ENCODE assay signal across 9 cellular contexts in the genomic region with DNA sequence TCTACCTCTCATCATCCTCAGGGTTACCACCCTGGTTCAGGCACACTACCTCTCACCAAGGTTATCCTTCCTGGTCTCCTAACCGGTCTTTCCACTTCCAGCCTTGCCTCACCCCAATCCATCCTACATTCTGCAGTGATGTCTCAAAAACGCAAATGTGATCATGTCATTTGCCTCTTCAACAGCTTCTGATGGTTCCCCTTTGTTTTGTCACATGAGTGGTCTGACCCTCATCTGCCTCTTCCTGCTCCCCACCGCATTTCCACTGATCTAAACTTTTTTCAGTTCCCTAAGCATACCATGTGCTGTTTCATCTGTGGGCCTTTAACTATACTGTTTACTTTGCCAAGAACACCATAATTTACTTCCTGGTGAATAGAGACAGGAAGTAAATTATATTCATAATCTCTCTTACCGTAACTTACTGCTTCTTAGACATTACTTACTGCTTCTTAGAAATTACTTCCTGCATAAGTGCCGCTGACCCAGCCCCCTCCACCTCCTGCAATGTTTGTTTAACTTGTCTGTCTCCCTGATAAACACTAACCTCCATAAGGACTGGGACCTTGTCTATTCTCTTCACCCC. TPM values are rescaled to one million over a fixed set of nuclear protein-coding genes. Genes with fewer than 3 reads are reported as not detected.
DNase-seq lines count a peak whose midpoint lies in the region; ATAC-seq, FAIRE-seq and TF ChIP-seq lines count a peak whose summit lies in the region.
"Had no signal": no experiment of that assay in that cellular context is flagged by ENCODE, and none has a peak within 500 bp of the region (broad histone marks: within the 10 kb centered on the region; RNA-seq: fewer than 3 reads in every experiment).

No MANE protein-coding gene starts in this region.

- H2AFZ ChIP-seq in GM12878 (ENCODE audit: control insufficient read depth, low read depth, low read length): peak overlapping the region; percentile 65

- no peak overlapping the region for H3K27ac Mint-ChIP-seq in nephron progenitor cell

- 61% methylated on average over 5 of the region's 5 CpGs for WGBS in A549 (ENCODE audit: missing lambda C conversion rate)
- 11% methylated on average over 5 of the region's 5 CpGs for WGBS in GM12878 (ENCODE audit: insufficient coverage, insufficient replicate concordance, low lambda C conversion rate, missing lambda C conversion rate)
- WGBS in spleen, 5 donors: 23 to 34% (median 26%) methylated on average over 5 of the region's 5 CpGs

- FAIRE-seq in A549 (lab: Jason Lieb, UNC) (no peak), GM12878 (lab: Jason Lieb, UNC) (peak; percentile 35)

- POLR2A ChIA-PET in A549 (lab: Yijun Ruan, JAX) (no interaction called here), GM12878 (lab: Charles Lee) (interaction anchor here (0.5 kb wide), 1 partner anchor 77 kb away, joined by 3 read pairs; no protein-coding TSS in a partner anchor)

- no peak overlapping the region for H3K9ac ChIP-seq in GM12878 (ENCODE audit: control insufficient read depth, insufficient read depth, low read length)

- H3K9me3 Mint-ChIP-seq in nephron progenitor cell: no peaks in the 10 kb centered on the region

- H3K36me3 ChIP-seq in GM12878 (ENCODE audit: control insufficient read depth in 2 of 2, insufficient read depth in 2 of 2, low read length in 1 of 2) (no peaks in the 10 kb centered on the region), spleen (no peaks in the 10 kb centered on the region)

- H3K4me2 ChIP-seq in A549 (peak overlapping the region; percentile 51; the same call in 2 of the 3 replicates), GM12878 (ENCODE audit: control insufficient read depth, insufficient read depth) (peak overlapping the region; percentile 49)

- no peaks in the 10 kb centered on the region for H3K79me2 ChIP-seq in GM12878 (ENCODE audit: control insufficient read depth, insufficient read depth, low read length)

- SMC1A ChIA-PET in GM12878 (lab: Charles Lee; ENCODE audit: uncharacterized antibody, unreplicated experiment): interaction anchor here (0.6 to 1.3 kb wide), 2 partner anchors 278 to 398 kb away, joined by 3 to 4 read pairs; no protein-coding TSS in a partner anchor

- TF ChIP-seq POLR2A in A549 (IDR thresholded peaks at IDR 0.05; ENCODE audit: low read length): no peak
- no peak for TF ChIP-seq POLR2A in GM12878 (IDR thresholded peaks at IDR 0.05; ENCODE audit: low read depth, low read length)
- peak in 1 of 3 donors; percentile 9 for TF ChIP-seq POLR2A in spleen (IDR thresholded peaks at IDR 0.05)

- RAD21 ChIA-PET in GM12878 (lab: Charles Lee; ENCODE audit: unreplicated experiment): interaction anchor here (0.9 kb wide), 1 partner anchor 60 kb away, joined by 4 read pairs; no protein-coding TSS in a partner anchor

- BruUV-seq in GM12878 (replicated peaks; lab: Mats Ljungman, UMichigan): no TSS peak

- no peaks in the 10 kb centered on the region for H4K20me1 ChIP-seq in GM12878 (ENCODE audit: control insufficient read depth, insufficient read depth)

- DNase-seq in A549 (ENCODE audit: low read depth in 1 of 2, low spot score in 1 of 2): peak in 1 of 2 experiments; percentile 46
- peak; percentile 66 for DNase-seq in GM12878 (ENCODE audit: low read depth, low spot score)
- no peak for DNase-seq in spleen
- DNase-seq in NCI-H1105 treated with DMSO at 0.1 percent for 48 hours (lab: John Stamatoyannopoulos, UW): no peak
- DNase-seq in NCI-H146 treated with DMSO at 0.1 percent for 48 hours (lab: John Stamatoyannopoulos, UW; ENCODE audit: unreplicated experiment): no peak
- no peak for DNase-seq in nephron progenitor cell

- peak in 1 of 2 experiments; percentile 28; a peak in 1 of 6 replicates for ATAC-seq in A549
- ATAC-seq in GM19025 (IDR thresholded peaks at IDR 0.05; ENCODE audit: low read depth, unreplicated experiment): peak; percentile 49
- ATAC-seq in HG03460 (IDR thresholded peaks at IDR 0.05; ENCODE audit: unreplicated experiment): peak; percentile 74
- ATAC-seq in GM12878: peak; percentile 81

- H3K4me3 ChIP-seq in A549 (no peak overlapping the region), GM12878 (no peak overlapping the region), spleen (no peak overlapping the region)

- in situ Hi-C loops in GM12878 (cut with MboI): loop anchor here (5.0 kb wide), 1 partner anchor 165 kb away; no protein-coding TSS in a partner anchor

- no peaks in the 10 kb centered on the region for H3K27me3 ChIP-seq in GM12878 (replicated peaks in 1 of 2; ENCODE audit: control insufficient read depth in 2 of 2, insufficient read depth in 2 of 2, low read length in 1 of 2)
- H3K27me3 ChIP-seq in spleen (replicated peaks in 1 of 7): no peaks in the 10 kb centered on the region

- H3K4me3 Mint-ChIP-seq in nephron progenitor cell: no peak overlapping the region

- TF ChIP-seq CTCF in A549 (IDR thresholded peaks at IDR 0.05) (no peak), GM12878 (IDR thresholded peaks at IDR 0.05 in 2 of 3, conservative IDR thresholded peaks at IDR 0.05 in 1 of 3; ENCODE audit: control insufficient read depth in 2 of 3, extremely low read depth in 1 of 3, insufficient read depth in 1 of 3, low read depth in 3 of 3, low read length in 3 of 3) (no peak), spleen (IDR thresholded peaks at IDR 0.05 in 8 of 11, conservative IDR thresholded peaks at IDR 0.05 in 3 of 11) (no peak), nephron progenitor cell (IDR thresholded peaks at IDR 0.05) (no peak)

- H3K4me1 ChIP-seq in A549: peaks cover 29% of the 10 kb centered on the region
- peaks cover 26% of the 10 kb centered on the region for H3K4me1 ChIP-seq in GM12878 (ENCODE audit: control insufficient read depth, insufficient read depth, low read length)
- H3K4me1 ChIP-seq in spleen: peaks cover 9 to 46% (median 23%) of the 10 kb centered on the region in 6 donors

- no peak for TF ChIP-seq EP300 in A549 (IDR thresholded peaks at IDR 0.05)
- TF ChIP-seq EP300 in GM12878 (IDR thresholded peaks at IDR 0.05; ENCODE audit: borderline replicate concordance in 1 of 2, control insufficient read depth in 1 of 2, low read depth in 2 of 2, low read length in 2 of 2): peak in 1 of 2 experiments; percentile 40; a peak in 1 of 4 replicates

- intact Hi-C loops in GM12878 (cut with micrococcal nuclease; ENCODE audit: unreplicated experiment): loop anchor here (5.0 to 10.0 kb wide), 2 partner anchors 528 to 570 kb away; a partner anchor contains a TSS
- intact Hi-C loops in spleen (cut with DNase I; ENCODE audit: low total_unique reads): no loop called here

- H3K27ac ChIP-seq in A549: peak overlapping the region; percentile 52 to 68
- peak overlapping the region; percentile 43; the same call in 1 of the 2 replicates for H3K27ac ChIP-seq in GM12878 (ENCODE audit: control insufficient read depth, insufficient read depth)
- peak overlapping the region in 7 of 8 donors; percentile 1 to 83 (median 70) for H3K27ac ChIP-seq in spleen
- H3K27ac ChIP-seq: VCaP had no signal

- TF ChIP-seq RAD21 in A549 (conservative IDR thresholded peaks at IDR 0.05 in 1 of 2, IDR thresholded peaks at IDR 0.05 in 1 of 2) (no peak), GM12878 (IDR thresholded peaks at IDR 0.05; ENCODE audit: insufficient read depth, low read depth, low read length) (no peak)

- no peaks in the 10 kb centered on the region for H3K36me3 Mint-ChIP-seq in nephron progenitor cell (ENCODE audit: low read depth)

- H3K27me3 Mint-ChIP-seq in nephron progenitor cell (ENCODE audit: low read depth, poor library complexity): no peaks in the 10 kb centered on the region

- peaks cover 5% of the 10 kb centered on the region for H3K4me1 Mint-ChIP-seq in nephron progenitor cell

- no peaks in the 10 kb centered on the region for H3K9me3 ChIP-seq in A549
- H3K9me3 ChIP-seq in GM12878 (replicated peaks; ENCODE audit: control insufficient read depth, insufficient read depth, low read length): no peaks in the 10 kb centered on the region
- H3K9me3 ChIP-seq in spleen: no peaks in the 10 kb centered on the region

- CTCF ChIA-PET in A549 (lab: Yijun Ruan, JAX) (interaction anchor here (1.2 kb wide), 1 partner anchor 10 kb away, joined by 3 read pairs; no protein-coding TSS in a partner anchor), GM12878 (lab: Yijun Ruan, JAX) (interaction anchor here (0.6 kb wide), 1 partner anchor 366 kb away, joined by 3 read pairs; no protein-coding TSS in a partner anchor)

TF ChIP-seq in GM12878, 131 proteins besides CTCF, POLR2A, EP300 and RAD21 (continues in another document):
- TF ChIP-seq NRF1 (conservative IDR thresholded peaks at IDR 0.05; ENCODE audit: low read depth, low read length): no peak

RNA-seq across cellular contexts. Expression of a gene that starts 27.1 kb away (rescaled TPM):
- polyA plus RNA-seq in A549 (2011; rRNA removed): 1.4 and 1.5 TPM in 2 replicates
- polyA plus RNA-seq in A549 (2012; cell fraction: cytosol; rRNA removed): 0.37 and 0.49 TPM in 2 replicates
- polyA plus RNA-seq in A549 (2012; cell fraction: nucleus; rRNA removed): 0.27 and 0.38 TPM in 2 replicates
- 0.42 to 0.65 TPM (median 0.59 TPM) in 3 replicates for polyA plus RNA-seq in A549 (2017; fragmentation: RNase III; extraction: RNeasy Plus Mini Kit Qiagen cat#74134 plus additional on column Dnase treatment)
- polyA minus RNA-seq in A549 (2011; rRNA and poly(A)+ RNA removed): 1.2 and 1.3 TPM in 2 replicates
- 1.4 and 2.2 TPM in 2 replicates for total RNA-seq in GM12878 (2013; cell fraction: nucleolus; rRNA removed)
- total RNA-seq in GM12878 (2014; rRNA removed): 0.27 TPM in 1 of 2 replicates, not detected in the other
- total RNA-seq in GM12878 (2014; rRNA removed; fragmentation: Illumina TruSeq; extraction: Trizol): 0.18 TPM in 1 of 2 replicates, not detected in the other
- 0.21 TPM in 2 replicates for total RNA-seq in GM12878 (2021)
- not detected for polyA plus RNA-seq in GM12878 (2011; ENCODE audit: low read depth)
- 0.03 TPM in 1 of 2 replicates, not detected in the other for polyA plus RNA-seq in GM12878 (2011; rRNA removed)
- not detected in 2 replicates for polyA plus RNA-seq in GM12878 (2011; cell fraction: cytosol; rRNA removed)
- not detected in 2 replicates for polyA plus RNA-seq in GM12878 (2011; cell fraction: nucleus; rRNA removed)
- polyA plus RNA-seq in GM12878 (2012): 0.27 and 0.42 TPM in 2 replicates
- polyA plus RNA-seq in GM12878 (2014; fragmentation: Illumina TruSeq; extraction: Trizol): 0.05 and 0.09 TPM in 2 replicates
- under 1 TPM; 0.02 to 0.08 TPM for polyA plus RNA-seq in GM12878 (2014; fragmentation: Nextera tagmentation; extraction: Ambion mirVana)
- polyA plus RNA-seq in GM12878 (2014; rRNA removed): 0.10 and 0.17 TPM in 2 replicates
- polyA plus RNA-seq in GM12878 (2016; fragmentation: Nextera tagmentation; extraction: Ambion mirVana): under 1 TPM in 1 of 2 experiments, not detected in 1; 0.15 TPM
- not detected in 2 replicates for polyA minus RNA-seq in GM12878 (2011; rRNA and poly(A)+ RNA removed)
- polyA minus RNA-seq in GM12878 (2011; cell fraction: cytosol; rRNA and poly(A)+ RNA removed): not detected in 2 replicates
- not detected in 2 replicates for polyA minus RNA-seq in GM12878 (2011; cell fraction: nucleus; rRNA and poly(A)+ RNA removed)
- 1 to 10 TPM; 1.1 to 8.1 (median 4.7) TPM for total RNA-seq in spleen
- under 1 TPM; 0.38 to 0.87 (median 0.70) TPM for polyA plus RNA-seq in spleen
